ENCODE assay signal across 9 cellular contexts in genomic region chr20:17533396-17533795, GRCh38. TPM values are rescaled to one million over a fixed set of nuclear protein-coding genes. Genes with fewer than 3 reads are reported as not detected.
DNase-seq lines count a peak whose midpoint lies in the region; ATAC-seq, FAIRE-seq and TF ChIP-seq lines count a peak whose summit lies in the region.
"Had no signal": no experiment of that assay in that cellular context is flagged by ENCODE, and none has a peak within 500 bp of the region (broad histone marks: within the 10 kb centered on the region; RNA-seq: fewer than 3 reads in every experiment).

No MANE protein-coding gene starts in this region.

- BruUV-seq in MCF 10A (replicated peaks; lab: Mats Ljungman, UMichigan) = no TSS peak

- H3K27me3 ChIP-seq in breast epithelium (no peaks in the 10 kb centered on the region), bronchial epithelial cell (ENCODE audit: control insufficient read depth, insufficient read depth, low read length) (no peaks in the 10 kb centered on the region)

- no peaks in the 10 kb centered on the region for H3K9me3 ChIP-seq in breast epithelium

- no peak for FAIRE-seq in bronchial epithelial cell (lab: Jason Lieb, UNC)

- H3K4me3 Mint-ChIP-seq in MCF 10A (ENCODE audit: unreplicated experiment) = no peak overlapping the region
- H3K4me3 Mint-ChIP-seq: activated B cell treated with CpG ODN at 0.5 μM for 24 hours had no signal

- H3K27ac Mint-ChIP-seq in MCF 10A (ENCODE audit: low read depth, unreplicated experiment) = no peak overlapping the region
- H3K27ac Mint-ChIP-seq: activated B cell treated with CpG ODN at 0.5 μM for 24 hours had no signal

- no peaks in the 10 kb centered on the region for H3K36me3 ChIP-seq in breast epithelium
- no peaks in the 10 kb centered on the region for H3K36me3 ChIP-seq in bronchial epithelial cell (ENCODE audit: control insufficient read depth, insufficient read depth, low read length)

- H3K4me1 ChIP-seq in breast epithelium = no peaks in the 10 kb centered on the region

- POLR2A ChIA-PET in MCF 10A (lab: Yijun Ruan, JAX) = interaction anchor here (0.7 to 5.2 kb wide), 11 partner anchors 9 to 974 kb away, joined by 3 to 55 read pairs (median 3); partner anchors contain the start of gene DSTN

- H3K9me3 Mint-ChIP-seq in MCF 10A (ENCODE audit: unreplicated experiment) = no peaks in the 10 kb centered on the region
- H3K9me3 Mint-ChIP-seq: activated B cell treated with CpG ODN at 0.5 μM for 24 hours had no signal

- CTCF ChIA-PET in MCF 10A (lab: Yijun Ruan, JAX) = interaction anchor here (0.6 to 4.7 kb wide), 12 partner anchors 9 to 366 kb away, joined by 3 to 39 read pairs (median 4); partner anchors contain the start of gene DSTN

- no peaks in the 10 kb centered on the region for H3K36me3 Mint-ChIP-seq in MCF 10A (ENCODE audit: insufficient read depth, unreplicated experiment)

- ATAC-seq in GM19351 (IDR thresholded peaks at IDR 0.05; ENCODE audit: unreplicated experiment) (no peak), GM21381 (IDR thresholded peaks at IDR 0.05; ENCODE audit: unreplicated experiment) (no peak), GM21526 (IDR thresholded peaks at IDR 0.05; ENCODE audit: low FRiP score, unreplicated experiment) (no peak)

- H3K27ac ChIP-seq in breast epithelium = no peak overlapping the region

- TF ChIP-seq CTCF in MCF 10A (IDR thresholded peaks at IDR 0.05; ENCODE audit: unreplicated experiment) = no peak
- no peak for TF ChIP-seq CTCF in breast epithelium (IDR thresholded peaks at IDR 0.05)
- TF ChIP-seq CTCF in bronchial epithelial cell (IDR thresholded peaks at IDR 0.05; ENCODE audit: insufficient read depth, low read length, severe bottlenecking) = no peak

- no peak for TF ChIP-seq POLR2A in breast epithelium (IDR thresholded peaks at IDR 0.05)

- no peak overlapping the region for H3K4me3 ChIP-seq in breast epithelium
- no peak overlapping the region for H3K4me3 ChIP-seq in bronchial epithelial cell (ENCODE audit: low read depth, low read length)

- no peaks in the 10 kb centered on the region for H3K27me3 Mint-ChIP-seq in MCF 10A (ENCODE audit: insufficient read depth, unreplicated experiment)

- intact Hi-C loops in MCF 10A (cut with micrococcal nuclease) (loop anchor here (10.0 kb wide), 1 partner anchor 461 kb away; no protein-coding TSS in a partner anchor), breast epithelium (cut with DNase I; ENCODE audit: low total_unique reads) (loop anchor here (5.0 kb wide), 1 partner anchor 974 kb away; the partner anchor contains the start of gene SEC23B)

- DNase-seq in MCF 10A (ENCODE audit: unreplicated experiment) (peak; percentile 71), breast epithelium (ENCODE audit: low spot score in 2 of 2) (no peak), NCI-H524 (lab: John Stamatoyannopoulos, UW) (peak; percentile 46 to 75), bronchial epithelial cell (ENCODE audit: low read depth) (peak; percentile 77), pons (ENCODE audit: low spot score) (peak; percentile 69)
- DNase-seq: activated B cell treated with CpG ODN at 0.5 μM for 24 hours had no signal

- peaks cover 9% of the 10 kb centered on the region for H3K4me1 Mint-ChIP-seq in MCF 10A (ENCODE audit: insufficient read depth, unreplicated experiment)

RNA-seq across cellular contexts. Expression of gene BFSP1, which starts 2.2 kb away (rescaled TPM):
- total RNA-seq in MCF 10A (2022) = 3.5 and 3.9 TPM in 2 replicates
- total RNA-seq in breast epithelium = 1 to 10 TPM in 2 of 3 donors, under 1 TPM in 1; 0.80 to 2.8 (median 1.6) TPM
- total RNA-seq in bronchial epithelial cell = 2.9 and 3.6 TPM in 2 replicates
- total RNA-seq: activated B cell treated with CpG ODN at 0.5 μM for 24 hours had no signal

RNA-seq across cellular contexts. Expression of gene DSTN, which starts 36.5 kb away (rescaled TPM):
- 217 and 280 TPM in 2 replicates for total RNA-seq in MCF 10A (2022)
- 100 to 1,000 TPM; 180 to 384 (median 272) TPM for total RNA-seq in breast epithelium
- 149 and 200 TPM in 2 replicates for total RNA-seq in bronchial epithelial cell

Comparison
In these comparisons a context has a peak if more than half of its experiments do, and no peak if none do; other contexts are left out.
1. DNase-seq: peak in MCF 10A (single experiment), NCI-H524 (2 of 2), bronchial epithelial cell (single experiment) and pons (single experiment); none in breast epithelium (0 of 2).